In genomic region chr2:20211860-20212458, GRCh38 we compare ENCODE assay signal across 1 cellular context.
TF ChIP-seq lines count a peak whose summit lies in the region.

No MANE protein-coding gene starts in this region.

TF ChIP-seq in HepG2, 621 proteins besides CTCF, POLR2A, EP300 and RAD21 (continued from another document):
- no peak for TF ChIP-seq SNAPC5 (CRISPR knock-in tag; IDR thresholded peaks at IDR 0.05; ENCODE audit: borderline replicate concordance)
- TF ChIP-seq TAF1 (CRISPR knock-in tag; IDR thresholded peaks at IDR 0.05) = 0 out of 2 replicates have a peak, but pooled peaks have one; percentile 4
- TF ChIP-seq IKZF1 (IDR thresholded peaks at IDR 0.05) = no peak
- no peak for TF ChIP-seq ZMYM2 (CRISPR knock-in tag; IDR thresholded peaks at IDR 0.05)
- TF ChIP-seq TRAFD1 (CRISPR knock-in tag; IDR thresholded peaks at IDR 0.05; ENCODE audit: borderline replicate concordance) = peak; percentile 39; the same call in 1 of the 2 replicates
- no peak for TF ChIP-seq SIX4 (CRISPR knock-in tag; IDR thresholded peaks at IDR 0.05)
- TF ChIP-seq ZNF263 (CRISPR knock-in tag; IDR thresholded peaks at IDR 0.05) = no peak
- TF ChIP-seq MAX (IDR thresholded peaks at IDR 0.05) = no peak
- TF ChIP-seq EEA1 (CRISPR knock-in tag; IDR thresholded peaks at IDR 0.05; ENCODE audit: borderline replicate concordance) = no peak; the same call in 1 of the 2 replicates
- TF ChIP-seq FOXP1 (IDR thresholded peaks at IDR 0.05) = no peak
- no peak for TF ChIP-seq FOXP1 (CRISPR knock-in tag; IDR thresholded peaks at IDR 0.05)
- 0 out of 2 replicates have a peak, but pooled peaks have one; percentile 34 for TF ChIP-seq ZNF839 (CRISPR knock-in tag; IDR thresholded peaks at IDR 0.05; ENCODE audit: borderline replicate concordance)
- TF ChIP-seq MLXIP (CRISPR knock-in tag; IDR thresholded peaks at IDR 0.05; ENCODE audit: borderline replicate concordance) = no peak
- TF ChIP-seq ZNF543 (CRISPR knock-in tag; IDR thresholded peaks at IDR 0.05) = no peak
- no peak for TF ChIP-seq SOX6 (IDR thresholded peaks at IDR 0.05)
- TF ChIP-seq SOX6 (CRISPR knock-in tag; IDR thresholded peaks at IDR 0.05) = no peak
- no peak for TF ChIP-seq ZBTB3 (CRISPR knock-in tag; IDR thresholded peaks at IDR 0.05; ENCODE audit: borderline replicate concordance, low read depth)
- TF ChIP-seq ATF1 (CRISPR knock-in tag; IDR thresholded peaks at IDR 0.05) = no peak
- no peak for TF ChIP-seq ARID4A (CRISPR knock-in tag; IDR thresholded peaks at IDR 0.05; ENCODE audit: borderline replicate concordance)
- no peak for TF ChIP-seq FLYWCH1 (CRISPR knock-in tag; IDR thresholded peaks at IDR 0.05)
- TF ChIP-seq ZNF850 (CRISPR knock-in tag; conservative IDR thresholded peaks at IDR 0.05) = no peak
- peak; percentile 17 for TF ChIP-seq RBM39 (IDR thresholded peaks at IDR 0.05; ENCODE audit: low read depth, low read length, poor library complexity, severe bottlenecking)
- TF ChIP-seq ZBTB33 (CRISPR knock-in tag; IDR thresholded peaks at IDR 0.05) = peak; percentile 25; the same call in 1 of the 2 replicates
- TF ChIP-seq ZFY (CRISPR knock-in tag; IDR thresholded peaks at IDR 0.05) = 0 out of 2 replicates have a peak, but pooled peaks have one; percentile 4
- TF ChIP-seq RBFOX2 (IDR thresholded peaks at IDR 0.05; ENCODE audit: low read depth, low read length) = 0 out of 2 replicates have a peak, but pooled peaks have one; percentile 2
- TF ChIP-seq ZFP82 (CRISPR knock-in tag; IDR thresholded peaks at IDR 0.05; ENCODE audit: borderline replicate concordance) = no peak
- TF ChIP-seq STAG1 (CRISPR knock-in tag; IDR thresholded peaks at IDR 0.05) = no peak
- TF ChIP-seq ZSCAN30 (CRISPR knock-in tag; IDR thresholded peaks at IDR 0.05) = no peak
- peak; percentile 43 for TF ChIP-seq ZNF687 (CRISPR knock-in tag; IDR thresholded peaks at IDR 0.05)
- no peak for TF ChIP-seq HOXA9 (CRISPR knock-in tag; IDR thresholded peaks at IDR 0.05; ENCODE audit: borderline replicate concordance)
- 0 out of 2 replicates have a peak, but pooled peaks have one; percentile 33 for TF ChIP-seq ZBTB4 (CRISPR knock-in tag; IDR thresholded peaks at IDR 0.05; ENCODE audit: borderline replicate concordance)
- TF ChIP-seq THRA (CRISPR knock-in tag; IDR thresholded peaks at IDR 0.05; ENCODE audit: borderline replicate concordance) = no peak
- no peak for TF ChIP-seq ZNF503 (CRISPR knock-in tag; IDR thresholded peaks at IDR 0.05)
- TF ChIP-seq ZFYVE20 (CRISPR knock-in tag; IDR thresholded peaks at IDR 0.05; ENCODE audit: borderline replicate concordance, low read depth) = no peak
